1 cellular context compared by ENCODE assay signal in the genomic region with DNA sequence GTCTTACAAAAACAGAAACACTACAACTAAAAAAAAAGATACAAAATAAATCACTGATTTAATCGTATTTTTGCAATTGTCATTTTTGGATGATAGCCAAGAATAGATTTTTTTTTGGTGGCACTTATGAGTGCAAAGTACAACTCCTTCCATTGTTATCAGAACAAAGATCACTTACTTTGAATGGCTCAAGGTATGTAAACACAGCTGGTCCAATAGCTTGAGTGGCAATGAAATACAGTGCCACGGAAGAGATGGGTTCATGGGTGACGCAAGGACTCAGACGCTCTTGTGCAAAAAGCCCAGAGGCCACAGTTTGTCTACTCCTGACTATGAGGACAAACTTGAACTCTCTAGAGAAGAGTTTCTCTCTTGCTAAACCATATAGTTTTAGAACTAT.
TF ChIP-seq lines count a peak whose summit lies in the region.

No MANE protein-coding gene starts in this region.

TF ChIP-seq in HepG2, 621 proteins besides CTCF, POLR2A, EP300 and RAD21 (continued from another document):
- TF ChIP-seq FOXA1 (IDR thresholded peaks at IDR 0.05), result peak; percentile 55; the same call in 1 of the 2 replicates
- peak; percentile 77 for TF ChIP-seq FOXA1 (CRISPR knock-in tag; IDR thresholded peaks at IDR 0.05)
- peak; percentile 76 for TF ChIP-seq FOXA3 (CRISPR knock-in tag; IDR thresholded peaks at IDR 0.05)
- TF ChIP-seq THAP7 (CRISPR knock-in tag; IDR thresholded peaks at IDR 0.05), result no peak
- no peak for TF ChIP-seq ZNF441 (CRISPR knock-in tag; IDR thresholded peaks at IDR 0.05; ENCODE audit: borderline replicate concordance)
- peak; percentile 87; the same call in 1 of the 2 replicates for TF ChIP-seq SOX13 (IDR thresholded peaks at IDR 0.05)
- peak in 1 of 2 experiments; percentile 97; a peak in 2 of 4 replicates for TF ChIP-seq SOX13 (CRISPR knock-in tag; conservative IDR thresholded peaks at IDR 0.05 in 1 of 2, IDR thresholded peaks at IDR 0.05 in 1 of 2)
- no peak for TF ChIP-seq TERF1 (CRISPR knock-in tag; IDR thresholded peaks at IDR 0.05)
- peak; percentile 71; the same call in 1 of the 2 replicates for TF ChIP-seq NFIC (IDR thresholded peaks at IDR 0.05; ENCODE audit: low read length)
- 0 out of 2 replicates have a peak, but pooled peaks have one; percentile 13 for TF ChIP-seq RERE (CRISPR knock-in tag; IDR thresholded peaks at IDR 0.05; ENCODE audit: low read depth)
- TF ChIP-seq ZNF644 (CRISPR knock-in tag; IDR thresholded peaks at IDR 0.05; ENCODE audit: low read depth), result peak; percentile 53; the same call in 1 of the 2 replicates
- no peak for TF ChIP-seq ETV6 (CRISPR knock-in tag; conservative IDR thresholded peaks at IDR 0.05)
- TF ChIP-seq, protein P1, sequence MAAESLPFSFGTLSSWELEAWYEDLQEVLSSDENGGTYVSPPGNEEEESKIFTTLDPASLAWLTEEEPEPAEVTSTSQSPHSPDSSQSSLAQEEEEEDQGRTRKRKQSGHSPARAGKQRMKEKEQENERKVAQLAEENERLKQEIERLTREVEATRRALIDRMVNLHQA (CRISPR knock-in tag; IDR thresholded peaks at IDR 0.05), result no peak
- no peak for TF ChIP-seq REL (CRISPR knock-in tag; conservative IDR thresholded peaks at IDR 0.05)
- peak; percentile 12; the same call in 1 of the 2 replicates for TF ChIP-seq BHLHE40 (IDR thresholded peaks at IDR 0.05; ENCODE audit: low read length)
- no peak for TF ChIP-seq ZNF207 (IDR thresholded peaks at IDR 0.05; ENCODE audit: borderline replicate concordance)
- TF ChIP-seq, protein P2, sequence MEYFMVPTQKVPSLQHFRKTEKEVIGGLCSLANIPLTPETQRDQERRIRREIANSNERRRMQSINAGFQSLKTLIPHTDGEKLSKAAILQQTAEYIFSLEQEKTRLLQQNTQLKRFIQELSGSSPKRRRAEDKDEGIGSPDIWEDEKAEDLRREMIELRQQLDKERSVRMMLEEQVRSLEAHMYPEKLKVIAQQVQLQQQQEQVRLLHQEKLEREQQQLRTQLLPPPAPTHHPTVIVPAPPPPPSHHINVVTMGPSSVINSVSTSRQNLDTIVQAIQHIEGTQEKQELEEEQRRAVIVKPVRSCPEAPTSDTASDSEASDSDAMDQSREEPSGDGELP (IDR thresholded peaks at IDR 0.05; ENCODE audit: borderline replicate concordance, low read depth), result peak; percentile 92
- TF ChIP-seq ZNF136 (CRISPR knock-in tag; IDR thresholded peaks at IDR 0.05; ENCODE audit: low read depth), result no peak
- no peak for TF ChIP-seq ZKSCAN8 (CRISPR knock-in tag; IDR thresholded peaks at IDR 0.05; ENCODE audit: borderline replicate concordance)
- TF ChIP-seq, protein P3, sequence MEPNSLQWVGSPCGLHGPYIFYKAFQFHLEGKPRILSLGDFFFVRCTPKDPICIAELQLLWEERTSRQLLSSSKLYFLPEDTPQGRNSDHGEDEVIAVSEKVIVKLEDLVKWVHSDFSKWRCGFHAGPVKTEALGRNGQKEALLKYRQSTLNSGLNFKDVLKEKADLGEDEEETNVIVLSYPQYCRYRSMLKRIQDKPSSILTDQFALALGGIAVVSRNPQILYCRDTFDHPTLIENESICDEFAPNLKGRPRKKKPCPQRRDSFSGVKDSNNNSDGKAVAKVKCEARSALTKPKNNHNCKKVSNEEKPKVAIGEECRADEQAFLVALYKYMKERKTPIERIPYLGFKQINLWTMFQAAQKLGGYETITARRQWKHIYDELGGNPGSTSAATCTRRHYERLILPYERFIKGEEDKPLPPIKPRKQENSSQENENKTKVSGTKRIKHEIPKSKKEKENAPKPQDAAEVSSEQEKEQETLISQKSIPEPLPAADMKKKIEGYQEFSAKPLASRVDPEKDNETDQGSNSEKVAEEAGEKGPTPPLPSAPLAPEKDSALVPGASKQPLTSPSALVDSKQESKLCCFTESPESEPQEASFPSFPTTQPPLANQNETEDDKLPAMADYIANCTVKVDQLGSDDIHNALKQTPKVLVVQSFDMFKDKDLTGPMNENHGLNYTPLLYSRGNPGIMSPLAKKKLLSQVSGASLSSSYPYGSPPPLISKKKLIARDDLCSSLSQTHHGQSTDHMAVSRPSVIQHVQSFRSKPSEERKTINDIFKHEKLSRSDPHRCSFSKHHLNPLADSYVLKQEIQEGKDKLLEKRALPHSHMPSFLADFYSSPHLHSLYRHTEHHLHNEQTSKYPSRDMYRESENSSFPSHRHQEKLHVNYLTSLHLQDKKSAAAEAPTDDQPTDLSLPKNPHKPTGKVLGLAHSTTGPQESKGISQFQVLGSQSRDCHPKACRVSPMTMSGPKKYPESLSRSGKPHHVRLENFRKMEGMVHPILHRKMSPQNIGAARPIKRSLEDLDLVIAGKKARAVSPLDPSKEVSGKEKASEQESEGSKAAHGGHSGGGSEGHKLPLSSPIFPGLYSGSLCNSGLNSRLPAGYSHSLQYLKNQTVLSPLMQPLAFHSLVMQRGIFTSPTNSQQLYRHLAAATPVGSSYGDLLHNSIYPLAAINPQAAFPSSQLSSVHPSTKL (CRISPR knock-in tag; IDR thresholded peaks at IDR 0.05), result peak; percentile 53; the same call in 1 of the 2 replicates
- TF ChIP-seq PLRG1 (conservative IDR thresholded peaks at IDR 0.05), result no peak
